17 cellular contexts compared by ENCODE assay signal in genomic region chr19:31553844-31554215, GRCh38.
"Had no signal": no experiment of that assay in that cellular context is flagged by ENCODE, and none has a peak within 500 bp of the region (broad histone marks: within the 10 kb centered on the region; RNA-seq: fewer than 3 reads in every experiment).

No MANE protein-coding gene starts in this region.

- H3K27me3 ChIP-seq: adrenal gland, esophagus muscularis mucosa, foreskin keratinocyte, neutrophil had no signal

- H3K27ac ChIP-seq: cardiac muscle cell, esophagus muscularis mucosa, foreskin keratinocyte, neutrophil had no signal

- H3K36me3 Mint-ChIP-seq: activated naive CD4-positive, alpha-beta T cell treated with anti-CD3 and anti-CD28 coated beads, Interleukin-2, amount 50 U/mL, for 24 hours; natural killer cell had no signal

- ATAC-seq: activated CD8-positive, alpha-beta T cell treated with anti-CD3 and anti-CD28 coated beads, Interleukin-2, amount 10 ng/mL, durations not matched to agents 7 days and 5 days; foreskin keratinocyte; left colon; stimulated activated naive CD8-positive, alpha-beta T cell treated with anti-CD3 and anti-CD28 coated beads, Interleukin-15, amount 100 ng/mL, for 72 hours had no signal

- H3K9me3 Mint-ChIP-seq: activated naive CD4-positive, alpha-beta T cell treated with anti-CD3 and anti-CD28 coated beads, Interleukin-2, amount 50 U/mL, for 24 hours; natural killer cell had no signal

- H3K4me1 ChIP-seq: adrenal gland, esophagus muscularis mucosa, foreskin keratinocyte had no signal

- H3K4me3 ChIP-seq: adrenal gland, cardiac muscle cell, esophagus muscularis mucosa had no signal

- H3K27ac Mint-ChIP-seq: activated B cell treated with CpG ODN at 0.5 μM for 24 hours; activated CD8-positive, alpha-beta T cell treated with anti-CD3 and anti-CD28 coated beads, Interleukin-2, amount 10 ng/mL, durations not matched to agents 7 days and 5 days; activated naive CD4-positive, alpha-beta T cell treated with anti-CD3 and anti-CD28 coated beads, Interleukin-2, amount 50 U/mL, for 24 hours; natural killer cell; T-helper 2 cell treated with Interferon-gamma antibody and Interleukin-4, amounts not matched to agents 5 μg/mL and 100 μg/mL, for 36 hours had no signal

- H3K4me3 Mint-ChIP-seq: activated B cell treated with CpG ODN at 0.5 μM for 24 hours; activated CD8-positive, alpha-beta T cell treated with anti-CD3 and anti-CD28 coated beads, Interleukin-2, amount 10 ng/mL, durations not matched to agents 7 days and 5 days; activated naive CD4-positive, alpha-beta T cell treated with anti-CD3 and anti-CD28 coated beads, Interleukin-2, amount 50 U/mL, for 24 hours; natural killer cell; stimulated activated naive CD8-positive, alpha-beta T cell treated with anti-CD3 and anti-CD28 coated beads, Interleukin-15, amount 100 ng/mL, for 72 hours; T-helper 2 cell treated with Interferon-gamma antibody and Interleukin-4, amounts not matched to agents 5 μg/mL and 100 μg/mL, for 36 hours had no signal

- H3K4me1 Mint-ChIP-seq: activated B cell treated with CpG ODN at 0.5 μM for 24 hours; activated naive CD4-positive, alpha-beta T cell treated with anti-CD3 and anti-CD28 coated beads, Interleukin-2, amount 50 U/mL, for 24 hours; natural killer cell; stimulated activated naive CD8-positive, alpha-beta T cell treated with anti-CD3 and anti-CD28 coated beads, Interleukin-15, amount 100 ng/mL, for 72 hours had no signal

- DNase-seq: activated B cell treated with CpG ODN at 0.5 μM for 24 hours; activated CD4-positive, alpha-beta T cell treated with anti-CD3 and anti-CD28 coated beads for 48 hours; activated CD8-positive, alpha-beta memory T cell treated with anti-CD3 and anti-CD28 coated beads, Interleukin-2, amount 50 U/mL, for 4 hours; activated CD8-positive, alpha-beta T cell treated with anti-CD3 and anti-CD28 coated beads, Interleukin-2, amount 10 ng/mL, durations not matched to agents 7 days and 5 days; activated effector memory CD4-positive, alpha-beta T cell treated with anti-CD3 and anti-CD28 coated beads, Interleukin-2, amount 50 U/mL, for 16 hours; activated T-cell treated with anti-CD3 and anti-CD28 coated beads, Interleukin-2, amount 50 U/mL, for 48 hours; natural killer cell; posterior cingulate gyrus; stimulated activated naive CD8-positive, alpha-beta T cell treated with anti-CD3 and anti-CD28 coated beads, Interleukin-15, amount 100 ng/mL, for 72 hours had no signal

- H3K27me3 Mint-ChIP-seq: activated B cell treated with CpG ODN at 0.5 μM for 24 hours; stimulated activated naive CD8-positive, alpha-beta T cell treated with anti-CD3 and anti-CD28 coated beads, Interleukin-15, amount 100 ng/mL, for 72 hours had no signal

- H3K36me3 ChIP-seq: adrenal gland, cardiac muscle cell, esophagus muscularis mucosa, neutrophil had no signal

- H3K9me3 ChIP-seq: adrenal gland, neutrophil had no signal
